Comparison of ENCODE assay signal across 15 cellular contexts in the genomic region with DNA sequence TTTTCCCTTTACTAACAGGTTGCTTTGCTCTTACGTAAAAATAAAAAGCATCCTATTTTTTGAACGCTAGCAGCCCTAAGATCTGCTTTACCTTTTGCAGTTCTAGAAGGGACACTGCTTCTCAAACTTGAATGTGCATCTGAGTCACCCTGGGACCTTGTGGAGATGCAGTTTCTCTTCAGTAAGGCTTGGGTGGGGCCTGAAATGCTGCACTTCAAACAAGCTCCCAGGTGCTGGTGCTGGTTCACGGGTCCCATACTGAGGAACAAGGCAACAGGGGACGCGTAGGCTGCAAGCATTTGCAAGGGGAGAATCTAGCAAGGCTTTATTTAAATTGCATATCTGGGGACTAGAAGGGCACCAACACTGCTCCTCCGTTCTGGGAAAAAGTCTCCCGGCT. TPM values are rescaled to one million over a fixed set of nuclear protein-coding genes. Genes with fewer than 3 reads are reported as not detected.
DNase-seq lines count a peak whose midpoint lies in the region; ATAC-seq and TF ChIP-seq lines count a peak whose summit lies in the region.
"Had no signal": no experiment of that assay in that cellular context is flagged by ENCODE, and none has a peak within 500 bp of the region (broad histone marks: within the 10 kb centered on the region; RNA-seq: fewer than 3 reads in every experiment).

No MANE protein-coding gene starts in this region.

- TF ChIP-seq CTCF in KMS-11 (conservative IDR thresholded peaks at IDR 0.05; ENCODE audit: low read depth, low read length) (no peak), colonic mucosa (IDR thresholded peaks at IDR 0.05) (no peak)

- H2BK12ac ChIP-seq in neuronal stem cell (ENCODE audit: low read length): no peak overlapping the region

- peak overlapping the region; percentile 10 for H2BK120ac ChIP-seq in neuronal stem cell (ENCODE audit: low read depth, low read length)

- H4K91ac ChIP-seq in neuronal stem cell (ENCODE audit: low read depth, low read length, poor library complexity): no peak overlapping the region

- no peak overlapping the region for H2BK15ac ChIP-seq in neuronal stem cell (ENCODE audit: low read length)

- H3K9ac ChIP-seq in KMS-11 (no peak overlapping the region), duodenal mucosa (ENCODE audit: low read depth in 1 of 2, low read length in 2 of 2) (peak overlapping the region; percentile 21 to 49), neuronal stem cell (ENCODE audit: low read depth, low read length, poor library complexity) (no peak overlapping the region), colonic mucosa (ENCODE audit: low read depth in 2 of 2, low read length in 2 of 2) (no peak overlapping the region)

- no peak overlapping the region for H3K23ac ChIP-seq in neuronal stem cell (ENCODE audit: low read depth, low read length, poor library complexity)

- H3K9me3 ChIP-seq in duodenal mucosa (ENCODE audit: control insufficient read depth in 1 of 2, low read length in 2 of 2): no peaks in the 10 kb centered on the region
- no peaks in the 10 kb centered on the region for H3K9me3 ChIP-seq in neuronal stem cell (replicated peaks in 1 of 2; ENCODE audit: control insufficient read depth in 2 of 2, insufficient read depth in 1 of 2, low read depth in 1 of 2, low read length in 2 of 2)
- no peaks in the 10 kb centered on the region for H3K9me3 ChIP-seq in colonic mucosa
- H3K9me3 ChIP-seq: thyroid gland had no signal

- no peak overlapping the region for H2BK5ac ChIP-seq in neuronal stem cell (ENCODE audit: low read length)

- H3K27ac ChIP-seq in KMS-11 (no peak overlapping the region), duodenal mucosa (ENCODE audit: low read depth, low read length) (peak overlapping the region; percentile 52), neuronal stem cell (replicated peaks; ENCODE audit: low read length) (no peak overlapping the region), colonic mucosa (no peak overlapping the region)
- H3K27ac ChIP-seq: thyroid gland had no signal

- H3K79me1 ChIP-seq in neuronal stem cell (ENCODE audit: low read depth, low read length): no peaks in the 10 kb centered on the region

- H3K4me3 ChIP-seq in KMS-11 (IDR thresholded peaks at IDR 0.05; ENCODE audit: insufficient read depth, low read depth, low read length): no peak overlapping the region
- H3K4me3 ChIP-seq in duodenal mucosa (ENCODE audit: low read depth in 1 of 2, low read length in 2 of 2): peak overlapping the region; percentile 52 to 63
- no peak overlapping the region for H3K4me3 ChIP-seq in neuronal stem cell (ENCODE audit: low read length in 2 of 2)
- H3K4me3 ChIP-seq in colonic mucosa: no peak overlapping the region
- H3K4me3 ChIP-seq: thyroid gland had no signal

- peaks cover 78% of the 10 kb centered on the region for H3K4me1 ChIP-seq in KMS-11 (ENCODE audit: low read depth, poor library complexity, severe bottlenecking)
- peaks cover 33 to 69% of the 10 kb centered on the region in 2 donors for H3K4me1 ChIP-seq in duodenal mucosa (ENCODE audit: control insufficient read depth in 1 of 2, insufficient read depth in 2 of 2, low read length in 2 of 2)
- H3K4me1 ChIP-seq in neuronal stem cell (ENCODE audit: control insufficient read depth in 2 of 2, insufficient read depth in 1 of 2, low read depth in 1 of 2, low read length in 2 of 2): peaks cover 5 to 6% of the 10 kb centered on the region in 2 donors
- H3K4me1 ChIP-seq in colonic mucosa: no peaks in the 10 kb centered on the region

- no peak overlapping the region for H4K8ac ChIP-seq in neuronal stem cell (ENCODE audit: low read depth, low read length)

- no peak overlapping the region for H2AFZ ChIP-seq in KMS-11 (ENCODE audit: low read depth)
- no peak overlapping the region for H2AFZ ChIP-seq in neuronal stem cell (ENCODE audit: low read length)

- no peak for DNase-seq in neuronal stem cell (ENCODE audit: low spot score)
- no peak for DNase-seq in HUDEP-2 (lab: John Stamatoyannopoulos, UW; ENCODE audit: unreplicated experiment in 76 of 76)
- no peak for DNase-seq in colonic mucosa
- DNase-seq in left lobe of liver (ENCODE audit: low spot score): no peak
- DNase-seq in T1000 (lab: John Stamatoyannopoulos, UW): no peak
- DNase-seq: activated T-cell treated with anti-CD3 and anti-CD28 coated beads for 4 hours; amygdala; CD8-positive, alpha-beta memory T cell; effector CD8-positive, alpha-beta T cell; head of caudate nucleus; NCI-H1436; thyroid gland had no signal

- H3K4me2 ChIP-seq in KMS-11 (peak overlapping the region; percentile 4; the same call in 1 of the 2 replicates), neuronal stem cell (ENCODE audit: insufficient read depth, low read length, poor library complexity, severe bottlenecking) (no peak overlapping the region)

- H3K18ac ChIP-seq in neuronal stem cell (ENCODE audit: low read length): peak overlapping the region; percentile 20

- H3K36me3 ChIP-seq in KMS-11 (ENCODE audit: insufficient read depth) (no peaks in the 10 kb centered on the region), duodenal mucosa (ENCODE audit: control insufficient read depth in 1 of 2, insufficient read depth in 2 of 2, low read length in 2 of 2) (no peaks in the 10 kb centered on the region), neuronal stem cell (replicated peaks in 1 of 2; ENCODE audit: control insufficient read depth in 2 of 2, insufficient read depth in 2 of 2, low read length in 2 of 2) (no peaks in the 10 kb centered on the region), colonic mucosa (no peaks in the 10 kb centered on the region)
- H3K36me3 ChIP-seq: thyroid gland had no signal

- no peak overlapping the region for H3K14ac ChIP-seq in neuronal stem cell (ENCODE audit: low read length)

- ATAC-seq in GM19025 (IDR thresholded peaks at IDR 0.05; ENCODE audit: low read depth, unreplicated experiment) (peak; percentile 38), left lobe of liver (no peak)

- no peaks in the 10 kb centered on the region for H4K20me1 ChIP-seq in KMS-11 (ENCODE audit: insufficient read depth)

- intact Hi-C loops in colonic mucosa (cut with DNase I): no loop called here

- no CpG with 5 or more reads among the region's 7 CpGs for WGBS in neuronal stem cell (ENCODE audit: extremely low coverage in 2 of 2, insufficient read length in 2 of 2, insufficient replicate concordance in 1 of 2), 2 donors

- H3K27me3 ChIP-seq in KMS-11 (ENCODE audit: insufficient read depth, low read depth) (no peaks in the 10 kb centered on the region), duodenal mucosa (ENCODE audit: control insufficient read depth in 1 of 2, insufficient read depth in 2 of 2, low read length in 2 of 2) (no peaks in the 10 kb centered on the region), neuronal stem cell (ENCODE audit: control insufficient read depth in 3 of 3, insufficient read depth in 3 of 3, low read depth in 1 of 3, low read length in 3 of 3) (no peaks in the 10 kb centered on the region), colonic mucosa (no peaks in the 10 kb centered on the region)
- H3K27me3 ChIP-seq: thyroid gland had no signal

- peaks cover 97% of the 10 kb centered on the region for H3K79me2 ChIP-seq in KMS-11 (ENCODE audit: insufficient read depth, low read depth)

- H2AK5ac ChIP-seq in neuronal stem cell (ENCODE audit: low read depth, low read length): no peak overlapping the region

- H3K4ac ChIP-seq in neuronal stem cell (ENCODE audit: low read length): no peak overlapping the region

RNA-seq across cellular contexts. Expression of a gene that starts 30.0 kb away (rescaled TPM):
- 4.0 TPM for polyA plus RNA-seq in neuronal stem cell (2013, experiment 1 of 2)
- polyA plus RNA-seq in neuronal stem cell (2013, experiment 2 of 2): 4.1 TPM
- total RNA-seq in colonic mucosa (1 to 10 TPM; 2.8 to 4.4 TPM), left lobe of liver (0.23 TPM)

Comparison
In these comparisons a context has a peak if more than half of its experiments do, and no peak if none do; other contexts are left out.
1. H3K4me3 ChIP-seq: peak in duodenal mucosa (2 of 2); none in KMS-11 (single experiment), neuronal stem cell (0 of 2) and colonic mucosa (single experiment).
2. H3K9ac ChIP-seq: peak in duodenal mucosa (2 of 2); none in KMS-11 (single experiment), neuronal stem cell (single experiment) and colonic mucosa (0 of 2).